In the genomic region with DNA sequence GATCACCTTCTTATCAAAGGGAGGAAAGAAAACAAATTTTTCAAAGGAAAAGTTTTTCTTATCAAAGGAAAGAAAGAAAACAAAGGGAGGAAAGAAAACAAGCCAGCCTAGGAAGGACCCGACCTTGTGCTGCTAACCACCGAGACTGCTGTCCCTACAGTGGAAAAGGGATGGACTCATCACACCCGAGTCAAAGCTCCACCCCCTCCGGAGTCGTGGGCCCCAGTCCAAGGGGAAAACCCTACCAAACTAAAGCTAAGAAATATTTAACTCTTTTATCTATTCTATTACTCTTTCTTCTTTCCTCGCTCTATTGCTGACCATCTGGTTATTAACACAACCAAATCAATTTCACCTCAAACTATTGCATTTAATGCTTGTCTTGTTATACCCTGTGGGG, we compare ENCODE assay signal across 26 cellular contexts. TPM values are rescaled to one million over a fixed set of nuclear protein-coding genes. Genes with fewer than 3 reads are reported as not detected.
DNase-seq lines count a peak whose midpoint lies in the region; ATAC-seq and TF ChIP-seq lines count a peak whose summit lies in the region.
"Had no signal": no experiment of that assay in that cellular context is flagged by ENCODE, and none has a peak within 500 bp of the region (broad histone marks: within the 10 kb centered on the region; RNA-seq: fewer than 3 reads in every experiment).

No MANE protein-coding gene starts in this region.

- H3K27me3 Mint-ChIP-seq in natural killer cell (ENCODE audit: low read depth in 2 of 2) = peaks cover 0 to 3% of the 10 kb centered on the region in 2 donors

- intact Hi-C loops in natural killer cell (cut with micrococcal nuclease) = no loop called here

- DNase-seq in EH (ENCODE audit: low read depth) (peak; percentile 27), HK-2 (ENCODE audit: unreplicated experiment) (peak; percentile 30), choroid plexus epithelial cell (ENCODE audit: low read depth) (peak; percentile 15), lung microvascular endothelial cell (ENCODE audit: low read depth in 2 of 2) (peak; percentile 34 to 58), nucleus accumbens (lab: John Stamatoyannopoulos, UW) (no peak), natural killer cell (no peak), NCI-H1417 (lab: John Stamatoyannopoulos, UW) (no peak)
- DNase-seq: activated CD4-positive, CD25-positive, alpha-beta regulatory T cell; amniotic stem cell; CD8-positive, alpha-beta T cell; central memory CD4-positive, alpha-beta T cell; KBM-7; mesenchymal stem cell; NCI-H1694 treated with DMSO at 0.1 percent for 48 hours; NCI-H82; Peyer's patch; posterior cingulate gyrus; SK-N-SH; stimulated activated CD4-positive, alpha-beta T cell treated with anti-CD3 and anti-CD28 coated beads, Interleukin-1b, Interleukin-23, amount 100 ng/mL, for 48 hours; stimulated activated naive CD4-positive, alpha-beta T cell treated with Interleukin-2 at 50 U/mL for 16 hours; T1000 had no signal

- no peak overlapping the region for H3K4me3 ChIP-seq in choroid plexus epithelial cell (ENCODE audit: low read depth, low read length)
- H3K4me3 ChIP-seq: Peyer's patch had no signal

- H3K36me3 Mint-ChIP-seq in natural killer cell = no peaks in the 10 kb centered on the region
- H3K36me3 Mint-ChIP-seq: CD8-positive, alpha-beta T cell; natural killer cell treated with Interleukin-12 subunit alpha and Interleukin-12 subunit beta and Interleukin-15 and Interleukin-18, amount 100 ng/mL, for 72 hours; type B pancreatic cell had no signal

- no peak overlapping the region for H3K4me3 Mint-ChIP-seq in natural killer cell
- H3K4me3 Mint-ChIP-seq: CD8-positive, alpha-beta T cell; natural killer cell treated with Interleukin-12 subunit alpha and Interleukin-12 subunit beta and Interleukin-15 and Interleukin-18, amount 100 ng/mL, for 72 hours; type B pancreatic cell had no signal

- ATAC-seq in natural killer cell = no peak
- no peak for ATAC-seq in GM21367 (IDR thresholded peaks at IDR 0.05; ENCODE audit: unreplicated experiment)
- ATAC-seq: CD8-positive, alpha-beta T cell; esophagus mucosa; natural killer cell treated with Interleukin-12 subunit alpha and Interleukin-12 subunit beta and Interleukin-15 and Interleukin-18, amount 100 ng/mL, for 72 hours had no signal

- no peak overlapping the region for H3K27ac Mint-ChIP-seq in natural killer cell
- H3K27ac Mint-ChIP-seq: activated T-helper 2 cell treated with anti-CD3 and anti-CD28 coated beads, Interferon-gamma antibody, Interleukin-2, Interleukin-4, amounts not matched to agents 10 μg/mL and 5 μg/mL and 100 μg/mL, durations not matched to agents 14 hours and 24 hours and 36 hours; CD8-positive, alpha-beta T cell; natural killer cell treated with Interleukin-12 subunit alpha and Interleukin-12 subunit beta and Interleukin-15 and Interleukin-18, amount 100 ng/mL, for 72 hours; type B pancreatic cell had no signal

- H3K4me1 Mint-ChIP-seq in natural killer cell = no peaks in the 10 kb centered on the region

- no peaks in the 10 kb centered on the region for H3K9me3 Mint-ChIP-seq in natural killer cell
- H3K9me3 Mint-ChIP-seq: activated T-helper 2 cell treated with anti-CD3 and anti-CD28 coated beads, Interferon-gamma antibody, Interleukin-2, Interleukin-4, amounts not matched to agents 10 μg/mL and 5 μg/mL and 100 μg/mL, durations not matched to agents 14 hours and 24 hours and 36 hours; CD8-positive, alpha-beta T cell; natural killer cell treated with Interleukin-12 subunit alpha and Interleukin-12 subunit beta and Interleukin-15 and Interleukin-18, amount 100 ng/mL, for 72 hours; type B pancreatic cell had no signal

- TF ChIP-seq CTCF in choroid plexus epithelial cell (conservative IDR thresholded peaks at IDR 0.05; ENCODE audit: low read depth, low read length) (no peak), natural killer cell (IDR thresholded peaks at IDR 0.05) (no peak)

RNA-seq across cellular contexts. Expression of a gene that starts 6.1 kb away (rescaled TPM):
- 13.1 and 15.3 TPM in 2 replicates for total RNA-seq in lung microvascular endothelial cell
- 10 to 100 TPM; 17.7 to 24.9 (median 18.8) TPM for total RNA-seq in natural killer cell

Comparison
In these comparisons a context has a peak if more than half of its experiments do, and no peak if none do; other contexts are left out.
1. DNase-seq: peak in EH (single experiment), HK-2 (single experiment), choroid plexus epithelial cell (single experiment) and lung microvascular endothelial cell (2 of 2); none in nucleus accumbens (0 of 56), natural killer cell (single experiment) and NCI-H1417 (0 of 3).